ENCODE assay signal across 8 cellular contexts in the genomic region with DNA sequence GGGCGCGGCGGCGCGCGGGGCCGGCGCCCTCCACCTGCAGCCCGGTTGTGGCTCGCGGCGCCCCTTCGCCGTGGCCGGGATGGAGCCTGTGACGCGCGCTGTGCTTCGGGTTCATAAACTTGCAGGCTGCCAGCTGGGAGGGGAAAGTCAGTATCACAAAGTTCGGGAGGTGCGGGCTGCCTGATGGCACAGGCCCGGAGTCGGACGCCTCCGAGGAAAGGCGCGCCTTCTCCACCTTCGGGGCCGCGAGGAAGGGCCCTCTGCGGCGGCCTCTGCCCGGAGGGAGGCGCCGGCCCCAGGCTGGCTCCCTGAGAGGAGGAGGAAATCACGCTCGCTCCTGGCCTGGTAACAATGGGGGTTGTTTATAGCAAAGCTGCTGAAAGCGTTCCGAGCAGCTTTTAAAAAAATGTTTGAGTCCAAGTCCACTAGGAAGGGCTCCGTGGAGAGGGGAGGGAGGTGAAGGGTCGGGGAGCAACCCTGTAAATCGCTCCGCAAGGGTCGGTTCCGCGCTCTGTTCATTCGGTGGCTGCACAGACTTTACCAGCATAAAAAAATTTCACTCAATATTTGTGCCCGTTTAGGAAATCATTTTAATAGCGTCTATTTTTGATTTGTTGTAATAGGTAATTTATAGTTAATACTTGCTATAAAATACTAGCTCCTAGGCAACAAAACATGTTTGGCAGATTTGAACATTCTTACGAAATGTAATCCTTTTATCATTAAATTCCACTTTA. TPM values are rescaled to one million over a fixed set of nuclear protein-coding genes. Genes with fewer than 3 reads are reported as not detected.
DNase-seq lines count a peak whose midpoint lies in the region; TF ChIP-seq lines count a peak whose summit lies in the region.

No MANE protein-coding gene starts in this region.

- no peaks in the 10 kb centered on the region for H3K36me3 ChIP-seq in muscle layer of duodenum (ENCODE audit: control insufficient read depth in 1 of 2, insufficient read depth in 2 of 2, low read length in 2 of 2)

- peak overlapping the region; percentile 64 for H3K4me3 ChIP-seq in fibroblast of mammary gland (ENCODE audit: control insufficient read depth, low read depth, low read length)
- H3K4me3 ChIP-seq in muscle layer of duodenum (ENCODE audit: low read depth in 1 of 2, low read length in 2 of 2), result peak overlapping the region; percentile 70 to 78

- peaks cover 63% of the 10 kb centered on the region for H3K4me1 Mint-ChIP-seq in activated T-helper 1 cell treated with anti-CD3 and anti-CD28 coated beads, Interleukin-12 subunit alpha, Interleukin-12 subunit beta, Interleukin-2, Interleukin-4 antibody, amounts not matched to agents 30 ng/mL and 10 ng/mL and 1 ng/mL, durations not matched to agents 14 hours and 24 hours and 36 hours (ENCODE audit: low read depth)
- H3K4me1 Mint-ChIP-seq in type B pancreatic cell (ENCODE audit: unreplicated experiment), result peaks cover 48% of the 10 kb centered on the region

- peaks cover 0 to 29% of the 10 kb centered on the region in 2 donors for H3K4me1 ChIP-seq in muscle layer of duodenum (ENCODE audit: control insufficient read depth in 1 of 2, insufficient read depth in 2 of 2, low read length in 2 of 2)

- intact Hi-C loops in activated T-helper 1 cell treated with anti-CD3 and anti-CD28 coated beads, Interleukin-12 subunit alpha, Interleukin-12 subunit beta, Interleukin-2, Interleukin-4 antibody, amounts not matched to agents 30 ng/mL and 10 ng/mL and 1 ng/mL, durations not matched to agents 14 hours and 24 hours and 36 hours (cut with micrococcal nuclease), result loop anchor here (1.0 to 5.0 kb wide), 5 partner anchors 477 to 1895 kb away; a partner anchor contains a TSS

- peaks cover 4% of the 10 kb centered on the region for H3K27me3 ChIP-seq in muscle layer of duodenum (ENCODE audit: low read depth, low read length)

- peak overlapping the region; percentile 71 for H3K27ac ChIP-seq in muscle layer of duodenum (ENCODE audit: low read length)

- POLR2A ChIA-PET in HEK293T (lab: Yijun Ruan, JAX), result interaction anchor here (0.9 to 1.1 kb wide), 2 partner anchors 12 to 250 kb away, joined by 4 read pairs; no protein-coding TSS in a partner anchor

- H3K4me3 Mint-ChIP-seq in activated T-helper 1 cell treated with anti-CD3 and anti-CD28 coated beads, Interleukin-12 subunit alpha, Interleukin-12 subunit beta, Interleukin-2, Interleukin-4 antibody, amounts not matched to agents 30 ng/mL and 10 ng/mL and 1 ng/mL, durations not matched to agents 14 hours and 24 hours and 36 hours, result peak overlapping the region; percentile 93
- H3K4me3 Mint-ChIP-seq in type B pancreatic cell, result peak overlapping the region; percentile 98

- TF ChIP-seq CTCF in fibroblast of mammary gland (conservative IDR thresholded peaks at IDR 0.05; ENCODE audit: control insufficient read depth, insufficient read depth, low read depth, low read length), result no peak
- no peak for TF ChIP-seq CTCF in type B pancreatic cell (conservative IDR thresholded peaks at IDR 0.05)

- H3K9me3 ChIP-seq in muscle layer of duodenum (ENCODE audit: control insufficient read depth in 1 of 2, low read length in 2 of 2), result no peaks in the 10 kb centered on the region

- H3K9me3 Mint-ChIP-seq in activated T-helper 1 cell treated with anti-CD3 and anti-CD28 coated beads, Interleukin-12 subunit alpha, Interleukin-12 subunit beta, Interleukin-2, Interleukin-4 antibody, amounts not matched to agents 30 ng/mL and 10 ng/mL and 1 ng/mL, durations not matched to agents 14 hours and 24 hours and 36 hours, result no peaks in the 10 kb centered on the region
- H3K9me3 Mint-ChIP-seq in type B pancreatic cell, result no peaks in the 10 kb centered on the region

- CTCF ChIA-PET in HEK293T (lab: Yijun Ruan, JAX), result interaction anchor here (1.3 to 2.6 kb wide), 2 partner anchors 16 to 28 kb away, joined by 3 to 8 read pairs; no protein-coding TSS in a partner anchor

- peaks cover 5% of the 10 kb centered on the region for H3K36me3 Mint-ChIP-seq in activated T-helper 1 cell treated with anti-CD3 and anti-CD28 coated beads, Interleukin-12 subunit alpha, Interleukin-12 subunit beta, Interleukin-2, Interleukin-4 antibody, amounts not matched to agents 30 ng/mL and 10 ng/mL and 1 ng/mL, durations not matched to agents 14 hours and 24 hours and 36 hours (ENCODE audit: low read depth)
- no peaks in the 10 kb centered on the region for H3K36me3 Mint-ChIP-seq in type B pancreatic cell

- DNase-seq in NCI-H2227 (lab: John Stamatoyannopoulos, UW; ENCODE audit: unreplicated experiment) (peak; percentile 48), NCI-H2227 treated with DMSO at 0.1 percent for 48 hours (lab: John Stamatoyannopoulos, UW) (no peak), HEK293T (ENCODE audit: extremely low spot score) (peak; percentile 62), NCI-H146 treated with DMSO at 0.1 percent for 48 hours (lab: John Stamatoyannopoulos, UW; ENCODE audit: unreplicated experiment) (peak; percentile 84), fibroblast of mammary gland (ENCODE audit: low read depth) (no peak), type B pancreatic cell (ENCODE audit: extremely low spot score, unreplicated experiment) (peak; percentile 74)
- DNase-seq in activated T-helper 1 cell treated with anti-CD3 and anti-CD28 coated beads, Interleukin-12 subunit alpha, Interleukin-12 subunit beta, Interleukin-2, Interleukin-4 antibody, amounts not matched to agents 30 ng/mL and 10 ng/mL and 1 ng/mL, durations not matched to agents 14 hours and 24 hours and 36 hours (ENCODE audit: low spot score), result peak; percentile 17

- H3K27ac Mint-ChIP-seq in activated T-helper 1 cell treated with anti-CD3 and anti-CD28 coated beads, Interleukin-12 subunit alpha, Interleukin-12 subunit beta, Interleukin-2, Interleukin-4 antibody, amounts not matched to agents 30 ng/mL and 10 ng/mL and 1 ng/mL, durations not matched to agents 14 hours and 24 hours and 36 hours, result peak overlapping the region; percentile 79
- H3K27ac Mint-ChIP-seq in type B pancreatic cell, result peak overlapping the region; percentile 95

- H3K27me3 Mint-ChIP-seq in activated T-helper 1 cell treated with anti-CD3 and anti-CD28 coated beads, Interleukin-12 subunit alpha, Interleukin-12 subunit beta, Interleukin-2, Interleukin-4 antibody, amounts not matched to agents 30 ng/mL and 10 ng/mL and 1 ng/mL, durations not matched to agents 14 hours and 24 hours and 36 hours (ENCODE audit: insufficient read depth), result peaks cover 62% of the 10 kb centered on the region
- H3K27me3 Mint-ChIP-seq in type B pancreatic cell, result peaks cover 13% of the 10 kb centered on the region

TF ChIP-seq in HEK293T, 16 proteins besides CTCF, POLR2A, EP300 and RAD21:
- no peak for TF ChIP-seq L3MBTL2 (conservative IDR thresholded peaks at IDR 0.05)
- TF ChIP-seq ZNF384 (IDR thresholded peaks at IDR 0.05), result no peak
- TF ChIP-seq ELF4 (IDR thresholded peaks at IDR 0.05), result no peak
- no peak for TF ChIP-seq CTBP1 (IDR thresholded peaks at IDR 0.05; ENCODE audit: borderline replicate concordance)
- TF ChIP-seq, protein P1, sequence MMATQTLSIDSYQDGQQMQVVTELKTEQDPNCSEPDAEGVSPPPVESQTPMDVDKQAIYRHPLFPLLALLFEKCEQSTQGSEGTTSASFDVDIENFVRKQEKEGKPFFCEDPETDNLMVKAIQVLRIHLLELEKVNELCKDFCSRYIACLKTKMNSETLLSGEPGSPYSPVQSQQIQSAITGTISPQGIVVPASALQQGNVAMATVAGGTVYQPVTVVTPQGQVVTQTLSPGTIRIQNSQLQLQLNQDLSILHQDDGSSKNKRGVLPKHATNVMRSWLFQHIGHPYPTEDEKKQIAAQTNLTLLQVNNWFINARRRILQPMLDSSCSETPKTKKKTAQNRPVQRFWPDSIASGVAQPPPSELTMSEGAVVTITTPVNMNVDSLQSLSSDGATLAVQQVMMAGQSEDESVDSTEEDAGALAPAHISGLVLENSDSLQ (IDR thresholded peaks at IDR 0.05), result no peak
- TF ChIP-seq SUZ12 (IDR thresholded peaks at IDR 0.05), result no peak
- no peak for TF ChIP-seq SP1 (IDR thresholded peaks at IDR 0.05)
- no peak for TF ChIP-seq ARNT (IDR thresholded peaks at IDR 0.05)
- TF ChIP-seq FOXM1 (IDR thresholded peaks at IDR 0.05; ENCODE audit: borderline replicate concordance), result no peak
- TF ChIP-seq FOXK2 (IDR thresholded peaks at IDR 0.05), result no peak
- no peak for TF ChIP-seq LEF1 (IDR thresholded peaks at IDR 0.05; ENCODE audit: borderline replicate concordance)
- no peak for TF ChIP-seq HDGF (IDR thresholded peaks at IDR 0.05; ENCODE audit: borderline replicate concordance)
- no peak for TF ChIP-seq FOXA1 (IDR thresholded peaks at IDR 0.05)
- TF ChIP-seq TARDBP (IDR thresholded peaks at IDR 0.05), result no peak

RNA-seq across cellular contexts. Expression of a gene that starts 1.0 kb away (rescaled TPM):
- total RNA-seq in activated T-helper 1 cell treated with anti-CD3 and anti-CD28 coated beads, Interleukin-12 subunit alpha, Interleukin-12 subunit beta, Interleukin-2, Interleukin-4 antibody, amounts not matched to agents 30 ng/mL and 10 ng/mL and 1 ng/mL, durations not matched to agents 14 hours and 24 hours and 36 hours, result 70.1 and 75.9 TPM in 2 replicates
- total RNA-seq in type B pancreatic cell (ENCODE audit: low replicate concordance), result 140 and 154 TPM in 2 replicates

Comparison
In these comparisons a context has a peak if more than half of its experiments do, and no peak if none do; other contexts are left out.
1. DNase-seq: peak in NCI-H2227 (single experiment), HEK293T (single experiment), NCI-H146 treated with DMSO at 0.1 percent for 48 hours (single experiment), activated T-helper 1 cell treated with anti-CD3 and anti-CD28 coated beads, Interleukin-12 subunit alpha, Interleukin-12 subunit beta, Interleukin-2, Interleukin-4 antibody, amounts not matched to agents 30 ng/mL and 10 ng/mL and 1 ng/mL, durations not matched to agents 14 hours and 24 hours and 36 hours (single experiment) and type B pancreatic cell (single experiment); none in NCI-H2227 treated with DMSO at 0.1 percent for 48 hours (single experiment) and fibroblast of mammary gland (single experiment).